8 cellular contexts compared by ENCODE assay signal in genomic region chr15:38474155-38474757, GRCh38. TPM values are rescaled to one million over a fixed set of nuclear protein-coding genes. Genes with fewer than 3 reads are reported as not detected.
A peak's percentile ranks its signal among the peaks of the same experiment; 100 is the strongest.
DNase-seq lines count a peak whose midpoint lies in the region; ATAC-seq and TF ChIP-seq lines count a peak whose summit lies in the region.

No MANE protein-coding gene starts in this region.

- intact Hi-C loops in Calu3 (cut with micrococcal nuclease; ENCODE audit: unreplicated experiment): loop anchor here (5.0 kb wide), 1 partner anchor 223 kb away; no protein-coding TSS in a partner anchor

- H3K4me3 Mint-ChIP-seq in Calu3 (ENCODE audit: low read depth, unreplicated experiment): no peak overlapping the region

- H3K27ac Mint-ChIP-seq in Calu3 (ENCODE audit: unreplicated experiment): no peak overlapping the region

- peak; percentile 13 for DNase-seq in Calu3
- DNase-seq in NCI-H2107 treated with DMSO at 0.1 percent for 48 hours (lab: John Stamatoyannopoulos, UW; ENCODE audit: unreplicated experiment): peak; percentile 43
- DNase-seq in fibroblast of peridontal ligament (ENCODE audit: extremely low read depth): peak; percentile 88
- DNase-seq in occipital lobe (lab: John Stamatoyannopoulos, UW): peak; percentile 15
- DNase-seq in NCI-H1048 (lab: John Stamatoyannopoulos, UW): no peak

- no peaks in the 10 kb centered on the region for H3K36me3 Mint-ChIP-seq in Calu3 (ENCODE audit: insufficient read depth, unreplicated experiment)

- CTCF ChIA-PET in Calu3 (lab: Charles Lee): interaction anchor here (0.8 to 1.8 kb wide), 3 partner anchors 34 to 226 kb away, joined by 3 to 6 read pairs (median 5); no protein-coding TSS in a partner anchor

- peak; percentile 21 for TF ChIP-seq CTCF in Calu3 (IDR thresholded peaks at IDR 0.05; ENCODE audit: unreplicated experiment)
- TF ChIP-seq CTCF in WI38 (IDR thresholded peaks at IDR 0.05; ENCODE audit: low read depth, low read length): peak; percentile 47

- H3K27me3 Mint-ChIP-seq in Calu3 (ENCODE audit: unreplicated experiment): no peaks in the 10 kb centered on the region

- ATAC-seq in GM18867 (IDR thresholded peaks at IDR 0.05; ENCODE audit: unreplicated experiment) (peak; percentile 99), HG03025 (IDR thresholded peaks at IDR 0.05; ENCODE audit: low FRiP score, unreplicated experiment) (peak; percentile 91)

- no peak overlapping the region for H3K4me3 ChIP-seq in WI38 (ENCODE audit: low read depth, low read length)

- no peaks in the 10 kb centered on the region for H3K4me1 Mint-ChIP-seq in Calu3 (ENCODE audit: low read depth, unreplicated experiment)

- BruUV-seq in Calu3 (replicated peaks; lab: Mats Ljungman, UMichigan): no TSS peak

- no peaks in the 10 kb centered on the region for H3K9me3 Mint-ChIP-seq in Calu3 (ENCODE audit: low read depth, unreplicated experiment)

RNA-seq across cellular contexts. Expression of gene FAM98B, which starts 20.3 kb away (rescaled TPM):
- total RNA-seq in Calu3 (2022): 13.4 and 20.5 TPM in 2 replicates
- 47.9 TPM for total RNA-seq in occipital lobe
